8 cellular contexts compared by ENCODE assay signal in the genomic region with DNA sequence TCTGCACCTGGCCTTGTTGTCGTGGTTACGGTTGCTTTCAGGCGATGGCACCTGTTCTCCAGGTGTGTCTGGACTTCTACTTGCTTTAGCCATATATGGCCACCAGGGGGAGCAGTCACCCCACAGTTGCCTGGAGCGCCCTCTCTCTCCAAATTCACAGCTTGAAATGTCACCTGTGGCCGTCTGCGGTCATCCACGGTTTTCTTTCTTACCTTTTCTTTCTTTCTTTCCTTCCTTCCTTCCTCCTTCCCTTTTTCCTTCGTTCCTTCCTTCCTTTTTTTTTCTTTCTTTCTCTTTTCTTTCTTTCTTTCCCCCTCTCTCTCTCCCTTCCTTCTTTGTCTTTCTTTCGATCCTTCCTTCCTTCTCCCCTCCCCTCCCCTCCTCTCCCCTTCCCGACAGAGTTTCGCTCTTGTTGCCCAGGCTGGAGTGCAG.
DNase-seq lines count a peak whose midpoint lies in the region; ATAC-seq and TF ChIP-seq lines count a peak whose summit lies in the region.

No MANE protein-coding gene starts in this region.

- 48% methylated on average over 11 of the region's 11 CpGs for whole genome bisulfite sequencing in smooth muscle cell (ENCODE audit: low lambda C conversion rate)

- H3K4me2 ChIP-seq in smooth muscle cell = no peak overlapping the region

- no peak overlapping the region for H3K9ac ChIP-seq in smooth muscle cell (ENCODE audit: low read depth)

- intact Hi-C loops in cardiac septum (cut with DNase I) = no loop called here

- H3K4me3 ChIP-seq in AG04450 (ENCODE audit: low read depth, low read length) (no peak overlapping the region), smooth muscle cell (no peak overlapping the region)

- no peaks in the 10 kb centered on the region for H3K9me3 ChIP-seq in AG04450 (ENCODE audit: control insufficient read depth, insufficient read depth, low read length)
- no peaks in the 10 kb centered on the region for H3K9me3 ChIP-seq in smooth muscle cell (replicated peaks; ENCODE audit: low read depth)

- ATAC-seq in GM18868 (IDR thresholded peaks at IDR 0.05; ENCODE audit: unreplicated experiment) (peak; percentile 74), HG02571 (IDR thresholded peaks at IDR 0.05; ENCODE audit: unreplicated experiment) (no peak)

- no peaks in the 10 kb centered on the region for H3F3A ChIP-seq in smooth muscle cell (ENCODE audit: low read depth)

- CTCF ChIA-PET in AG04450 (lab: Charles Lee) = interaction anchor here (0.6 kb wide), 1 partner anchor 291 kb away, joined by 4 read pairs; no protein-coding TSS in a partner anchor
- CTCF ChIA-PET in RWPE1 (lab: Yijun Ruan, JAX) = interaction anchor here (0.6 to 0.9 kb wide), 4 partner anchors 11 to 291 kb away, joined by 3 to 6 read pairs (median 4); no protein-coding TSS in a partner anchor

- no peaks in the 10 kb centered on the region for H3K27me3 ChIP-seq in AG04450 (ENCODE audit: control insufficient read depth, insufficient read depth, low read length)
- no peaks in the 10 kb centered on the region for H3K27me3 ChIP-seq in smooth muscle cell (ENCODE audit: low read depth)

- no peak overlapping the region for H2AFZ ChIP-seq in smooth muscle cell (ENCODE audit: low read depth)

- POLR2A ChIA-PET in AG04450 (lab: Yijun Ruan, JAX) (no interaction called here), RWPE1 (lab: Yijun Ruan, JAX; ENCODE audit: low non-redundant PET) (no interaction called here)

- no peaks in the 10 kb centered on the region for H3K79me2 ChIP-seq in smooth muscle cell (ENCODE audit: low read depth)

- no peak for DNase-seq in AG04450 (ENCODE audit: low read depth, low spot score)
- peak; percentile 74 for DNase-seq in HT-29 (ENCODE audit: low spot score)
- DNase-seq in RWPE1 (ENCODE audit: low spot score) = peak; percentile 54
- DNase-seq in activated effector memory CD4-positive, alpha-beta T cell treated with Interleukin-2 at 50 U/mL for 16 hours = peak; percentile 49
- DNase-seq in cardiac septum (ENCODE audit: low spot score) = peak; percentile 78
- DNase-seq in smooth muscle cell (lab: John Stamatoyannopoulos, UW; ENCODE audit: unreplicated experiment) = no peak

- H3K27ac ChIP-seq in AG04450 (ENCODE audit: low read depth, low read length) (no peak overlapping the region), RWPE1 (no peak overlapping the region), smooth muscle cell (ENCODE audit: low read depth) (no peak overlapping the region)

- H4K20me1 ChIP-seq in smooth muscle cell (ENCODE audit: low read depth) = no peaks in the 10 kb centered on the region

- no peaks in the 10 kb centered on the region for H3K4me1 ChIP-seq in smooth muscle cell (ENCODE audit: low read depth)

- TF ChIP-seq CTCF in AG04450 (IDR thresholded peaks at IDR 0.05; ENCODE audit: low read depth, low read length) = peak; percentile 68
- peak; percentile 71 for TF ChIP-seq CTCF in RWPE1 (conservative IDR thresholded peaks at IDR 0.05; ENCODE audit: low read depth)
- TF ChIP-seq CTCF in smooth muscle cell (IDR thresholded peaks at IDR 0.05; ENCODE audit: borderline replicate concordance, insufficient read depth, poor library complexity, severe bottlenecking) = peak; percentile 75

- no peaks in the 10 kb centered on the region for H3K36me3 ChIP-seq in smooth muscle cell (ENCODE audit: low read depth)

Comparison
In these comparisons a context has a peak if more than half of its experiments do, and no peak if none do; other contexts are left out.
1. DNase-seq: peak in HT-29 (single experiment), RWPE1 (single experiment), activated effector memory CD4-positive, alpha-beta T cell treated with Interleukin-2 at 50 U/mL for 16 hours (single experiment) and cardiac septum (single experiment); none in AG04450 (single experiment) and smooth muscle cell (single experiment).
2. Peak in every context shown above with its lines, with median percentiles within 50 percentile points of each other: CTCF ChIP-seq.